16 cellular contexts compared by ENCODE assay signal in genomic region chr9:72173080-72173479, GRCh38.
"Had no signal": no experiment of that assay in that cellular context is flagged by ENCODE, and none has a peak within 500 bp of the region (broad histone marks: within the 10 kb centered on the region; RNA-seq: fewer than 3 reads in every experiment).

No MANE protein-coding gene starts in this region.

- H3K27ac ChIP-seq: neural progenitor cell, prostate gland, suprapubic skin, upper lobe of left lung had no signal

- H3K4me3 ChIP-seq: neural progenitor cell, prostate gland, suprapubic skin, upper lobe of left lung had no signal

- DNase-seq: activated CD4-positive, CD25-positive, alpha-beta regulatory T cell treated with anti-CD3 and anti-CD28 coated beads, Interleukin-2, amount 50 U/mL, for 72 hours; activated CD8-positive, alpha-beta memory T cell treated with anti-CD3 and anti-CD28 coated beads for 24 hours; activated CD8-positive, alpha-beta memory T cell treated with anti-CD3 and anti-CD28 coated beads, Interleukin-2, amount 50 U/mL, for 48 hours; activated effector memory CD4-positive, alpha-beta T cell treated with Interleukin-2 at 50 U/mL for 16 hours; activated naive CD4-positive, alpha-beta T cell treated with anti-CD3 and anti-CD28 coated beads, Interleukin-2, amount 10 ng/mL, durations not matched to agents 7 days and 5 days; activated naive CD8-positive, alpha-beta T cell treated with anti-CD3 and anti-CD28 coated beads, Interleukin-2, amount 50 U/mL, for 24 hours; activated T-cell treated with anti-CD3 and anti-CD28 coated beads, Interleukin-2, amount 50 U/mL, for 48 hours; anterior cingulate cortex; central memory CD4-positive, alpha-beta T cell; erythroblast; left ventricle myocardium superior; right cardiac atrium; upper lobe of left lung had no signal

- ATAC-seq: activated naive CD8-positive, alpha-beta T cell treated with anti-CD3 and anti-CD28 coated beads, Interleukin-2, amount 50 U/mL, for 24 hours; left ventricle myocardium superior; right cardiac atrium had no signal

- H3K4me1 ChIP-seq: prostate gland, suprapubic skin, upper lobe of left lung had no signal

- H2AFZ ChIP-seq: neural progenitor cell had no signal

- H3K36me3 ChIP-seq: neural progenitor cell, prostate gland, suprapubic skin, upper lobe of left lung had no signal

- H3K9me3 ChIP-seq: prostate gland, suprapubic skin, upper lobe of left lung had no signal

- H3K4me2 ChIP-seq: neural progenitor cell had no signal

- H3K9ac ChIP-seq: neural progenitor cell had no signal

- H3K27me3 ChIP-seq: neural progenitor cell, suprapubic skin, upper lobe of left lung had no signal
